ENCODE assay signal across 8 cellular contexts in the genomic region with DNA sequence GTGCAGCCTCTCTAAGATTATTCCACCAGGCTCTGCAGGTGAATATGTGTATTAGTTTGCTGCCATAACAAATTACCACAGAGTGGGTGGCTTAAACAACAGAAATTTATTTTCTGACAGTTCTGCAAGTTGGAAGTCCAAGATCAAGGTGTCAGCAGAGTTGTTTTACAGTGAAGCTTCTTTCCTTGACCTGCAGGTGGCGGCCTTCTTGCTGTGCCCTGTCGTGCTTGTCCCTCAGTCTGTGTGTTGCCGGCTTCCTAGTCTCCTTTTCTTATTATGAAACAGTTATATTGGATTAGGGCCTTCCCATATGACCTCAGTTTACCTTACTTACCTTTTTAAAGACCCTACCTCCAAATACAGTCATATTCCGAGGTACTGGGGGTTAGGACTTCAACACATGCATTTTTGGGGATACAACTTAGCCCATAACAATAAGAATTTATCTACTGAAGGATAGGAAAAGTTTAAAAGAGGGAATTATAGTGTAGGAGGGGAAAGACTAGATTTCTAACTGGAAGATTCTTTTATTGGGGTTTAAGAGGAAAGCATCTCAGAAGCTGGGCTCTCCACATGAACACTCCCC.
DNase-seq lines count a peak whose midpoint lies in the region; ATAC-seq and TF ChIP-seq lines count a peak whose summit lies in the region.

No MANE protein-coding gene starts in this region.

- peak; percentile 3 to 62 (median 41) for DNase-seq in CD8-positive, alpha-beta T cell
- DNase-seq in RKO (ENCODE audit: low spot score): peak; percentile 76
- peak; percentile 72 for DNase-seq in activated naive CD4-positive, alpha-beta T cell treated with anti-CD3 and anti-CD28 coated beads for 36 hours
- DNase-seq in left lobe of liver (ENCODE audit: low spot score): peak; percentile 53
- no peak for DNase-seq in stimulated activated naive B cell treated with anti-CD40 and anti-IgM and Interleukin-4, amounts not matched to agents 10 μg/mL and 1 μg/mL and 100 μg/mL, for 72 hours
- DNase-seq in NCI-H774 (lab: John Stamatoyannopoulos, UW): no peak

- H3K4me1 ChIP-seq in CD8-positive, alpha-beta T cell (ENCODE audit: insufficient read depth, low read length): peaks cover 10% of the 10 kb centered on the region

- H3K9me3 ChIP-seq in CD8-positive, alpha-beta T cell (ENCODE audit: low read length): no peaks in the 10 kb centered on the region

- CTCF ChIA-PET in CD8-positive, alpha-beta T cell (lab: Charles Lee): interaction anchor here (0.6 to 2.6 kb wide), 27 partner anchors 9 to 412 kb away, joined by 3 to 17 read pairs (median 4); a partner anchor contains a TSS
- CTCF ChIA-PET in activated naive CD4-positive, alpha-beta T cell treated with anti-CD3 and anti-CD28 coated beads for 36 hours (lab: Charles Lee): interaction anchor here (0.6 to 3.2 kb wide), 18 partner anchors 10 to 804 kb away, joined by 3 to 21 read pairs (median 4); no protein-coding TSS in a partner anchor

- H3K27me3 ChIP-seq in CD8-positive, alpha-beta T cell (ENCODE audit: insufficient read depth, low read length): no peaks in the 10 kb centered on the region

- no peaks in the 10 kb centered on the region for H3K27me3 Mint-ChIP-seq in CD8-positive, alpha-beta T cell (ENCODE audit: low read depth)
- no peaks in the 10 kb centered on the region for H3K27me3 Mint-ChIP-seq in activated naive CD4-positive, alpha-beta T cell treated with anti-CD3 and anti-CD28 coated beads for 36 hours (ENCODE audit: low read depth)
- H3K27me3 Mint-ChIP-seq in stimulated activated naive B cell treated with anti-CD40 and anti-IgM and Interleukin-4, amounts not matched to agents 10 μg/mL and 1 μg/mL and 100 μg/mL, for 72 hours: peaks cover 0 to 6% of the 10 kb centered on the region in 2 donors

- H3K27ac Mint-ChIP-seq in CD8-positive, alpha-beta T cell: no peak overlapping the region
- no peak overlapping the region for H3K27ac Mint-ChIP-seq in activated naive CD4-positive, alpha-beta T cell treated with anti-CD3 and anti-CD28 coated beads for 36 hours
- no peak overlapping the region for H3K27ac Mint-ChIP-seq in stimulated activated naive B cell treated with anti-CD40 and anti-IgM and Interleukin-4, amounts not matched to agents 10 μg/mL and 1 μg/mL and 100 μg/mL, for 72 hours

- intact Hi-C loops in CD8-positive, alpha-beta T cell (cut with DNase I, micrococcal nuclease): loop anchor here (1.0 to 10.0 kb wide), 7 partner anchors 38 to 1117 kb away; a partner anchor contains a TSS
- intact Hi-C loops in activated naive CD4-positive, alpha-beta T cell treated with anti-CD3 and anti-CD28 coated beads for 36 hours (cut with micrococcal nuclease): loop anchor here (1.0 to 10.0 kb wide), 9 partner anchors 33 to 1117 kb away; a partner anchor contains a TSS

- peaks cover 19% of the 10 kb centered on the region for H3K4me1 Mint-ChIP-seq in CD8-positive, alpha-beta T cell (ENCODE audit: low read depth)
- H3K4me1 Mint-ChIP-seq in activated naive CD4-positive, alpha-beta T cell treated with anti-CD3 and anti-CD28 coated beads for 36 hours (ENCODE audit: low read depth): peaks cover 16% of the 10 kb centered on the region
- H3K4me1 Mint-ChIP-seq in stimulated activated naive B cell treated with anti-CD40 and anti-IgM and Interleukin-4, amounts not matched to agents 10 μg/mL and 1 μg/mL and 100 μg/mL, for 72 hours: peaks cover 0 to 5% of the 10 kb centered on the region in 2 donors

- no peak overlapping the region for H3K27ac ChIP-seq in CD8-positive, alpha-beta T cell (ENCODE audit: low read depth, low read length)

- H3K4me3 ChIP-seq in CD8-positive, alpha-beta T cell (ENCODE audit: low read depth, low read length): no peak overlapping the region

- H3K36me3 Mint-ChIP-seq in CD8-positive, alpha-beta T cell: peaks cover 6% of the 10 kb centered on the region
- H3K36me3 Mint-ChIP-seq in activated naive CD4-positive, alpha-beta T cell treated with anti-CD3 and anti-CD28 coated beads for 36 hours (ENCODE audit: low read depth): peaks cover 3% of the 10 kb centered on the region
- H3K36me3 Mint-ChIP-seq in stimulated activated naive B cell treated with anti-CD40 and anti-IgM and Interleukin-4, amounts not matched to agents 10 μg/mL and 1 μg/mL and 100 μg/mL, for 72 hours: peaks cover 8 to 12% of the 10 kb centered on the region in 2 donors

- ATAC-seq in CD8-positive, alpha-beta T cell: peak; percentile 66
- ATAC-seq in GM18909 (IDR thresholded peaks at IDR 0.05; ENCODE audit: poor library complexity, unreplicated experiment): peak; percentile 86
- ATAC-seq in HG03159 (IDR thresholded peaks at IDR 0.05; ENCODE audit: unreplicated experiment): peak; percentile 81
- ATAC-seq in left lobe of liver: peak; percentile 94
- ATAC-seq in stimulated activated naive B cell treated with anti-CD40 and anti-IgM and Interleukin-4, amounts not matched to agents 10 μg/mL and 1 μg/mL and 100 μg/mL, for 72 hours (replicated peaks): peak; percentile 72 to 74

- POLR2A ChIA-PET in CD8-positive, alpha-beta T cell (lab: Charles Lee): interaction anchor here (0.7 to 1.1 kb wide), 2 partner anchors 43 to 158 kb away, joined by 3 read pairs; no protein-coding TSS in a partner anchor

- peak; percentile 69 for TF ChIP-seq CTCF in CD8-positive, alpha-beta T cell (IDR thresholded peaks at IDR 0.05)

- H3K4me3 Mint-ChIP-seq in CD8-positive, alpha-beta T cell: no peak overlapping the region
- H3K4me3 Mint-ChIP-seq in activated naive CD4-positive, alpha-beta T cell treated with anti-CD3 and anti-CD28 coated beads for 36 hours: no peak overlapping the region
- no peak overlapping the region for H3K4me3 Mint-ChIP-seq in stimulated activated naive B cell treated with anti-CD40 and anti-IgM and Interleukin-4, amounts not matched to agents 10 μg/mL and 1 μg/mL and 100 μg/mL, for 72 hours

- no peaks in the 10 kb centered on the region for H3K36me3 ChIP-seq in CD8-positive, alpha-beta T cell (ENCODE audit: insufficient read depth, low read length)

- H3K9me3 Mint-ChIP-seq in CD8-positive, alpha-beta T cell: no peaks in the 10 kb centered on the region
- no peaks in the 10 kb centered on the region for H3K9me3 Mint-ChIP-seq in activated naive CD4-positive, alpha-beta T cell treated with anti-CD3 and anti-CD28 coated beads for 36 hours
- no peaks in the 10 kb centered on the region for H3K9me3 Mint-ChIP-seq in stimulated activated naive B cell treated with anti-CD40 and anti-IgM and Interleukin-4, amounts not matched to agents 10 μg/mL and 1 μg/mL and 100 μg/mL, for 72 hours

Comparison
In these comparisons a context has a peak if more than half of its experiments do, and no peak if none do; other contexts are left out.
1. DNase-seq: peak in CD8-positive, alpha-beta T cell (7 of 7), RKO (single experiment), activated naive CD4-positive, alpha-beta T cell treated with anti-CD3 and anti-CD28 coated beads for 36 hours (single experiment) and left lobe of liver (single experiment); none in stimulated activated naive B cell treated with anti-CD40 and anti-IgM and Interleukin-4, amounts not matched to agents 10 μg/mL and 1 μg/mL and 100 μg/mL, for 72 hours (single experiment) and NCI-H774 (single experiment).
2. Peak in every context shown above with its lines, with median percentiles within 50 percentile points of each other: ATAC-seq.